ENCODE assay signal across 8 cellular contexts in genomic region chr1:211735208-211736170, GRCh38.
DNase-seq lines count a peak whose midpoint lies in the region; ATAC-seq and TF ChIP-seq lines count a peak whose summit lies in the region.

No MANE protein-coding gene starts in this region.

- no peak overlapping the region for H3K9ac ChIP-seq in HUES48 (ENCODE audit: low read depth, low read length)

- ATAC-seq in body of pancreas: peak; percentile 52
- peak; percentile 54 to 56 for ATAC-seq in lower lobe of right lung
- no peak for ATAC-seq in GM21619 (IDR thresholded peaks at IDR 0.05; ENCODE audit: unreplicated experiment)
- ATAC-seq in HG03460 (IDR thresholded peaks at IDR 0.05; ENCODE audit: unreplicated experiment): no peak
- no peak for ATAC-seq in GM18519 (IDR thresholded peaks at IDR 0.05; ENCODE audit: low FRiP score, unreplicated experiment)

- H3K36me3 ChIP-seq in ACC112 (ENCODE audit: insufficient read depth, low read length) (no peaks in the 10 kb centered on the region), HUES48 (ENCODE audit: control insufficient read depth, insufficient read depth, low read length) (no peaks in the 10 kb centered on the region), body of pancreas (replicated peaks in 1 of 2; ENCODE audit: insufficient read depth in 1 of 2, low read depth in 2 of 2) (no peaks in the 10 kb centered on the region), lower lobe of right lung (no peaks in the 10 kb centered on the region), esophagus muscularis mucosa (no peaks in the 10 kb centered on the region)

- H2AFZ ChIP-seq in ACC112 (ENCODE audit: low read length, unreplicated experiment): no peak overlapping the region

- no peaks in the 10 kb centered on the region for H3K9me3 ChIP-seq in HUES48 (ENCODE audit: control insufficient read depth, insufficient read depth, low read length)
- H3K9me3 ChIP-seq in body of pancreas: no peaks in the 10 kb centered on the region
- no peaks in the 10 kb centered on the region for H3K9me3 ChIP-seq in lower lobe of right lung
- H3K9me3 ChIP-seq in esophagus muscularis mucosa: no peaks in the 10 kb centered on the region

- H3K27me3 ChIP-seq in ACC112 (ENCODE audit: insufficient read depth, low read length) (no peaks in the 10 kb centered on the region), HUES48 (ENCODE audit: control insufficient read depth, insufficient read depth, low read length) (no peaks in the 10 kb centered on the region), body of pancreas (no peaks in the 10 kb centered on the region), lower lobe of right lung (ENCODE audit: low read depth) (no peaks in the 10 kb centered on the region), esophagus muscularis mucosa (peaks cover 0 to 8% (median 0%) of the 10 kb centered on the region in 4 donors)

- H3K4me1 ChIP-seq in ACC112 (ENCODE audit: control insufficient read depth, insufficient read depth, low read length, unreplicated experiment) (peaks cover 17% of the 10 kb centered on the region), HUES48 (ENCODE audit: control insufficient read depth, insufficient read depth, low read length) (peaks cover 20% of the 10 kb centered on the region), body of pancreas (peaks cover 23% of the 10 kb centered on the region), lower lobe of right lung (no peaks in the 10 kb centered on the region), esophagus muscularis mucosa (peaks cover 0 to 5% (median 0%) of the 10 kb centered on the region in 4 donors)

- no peak overlapping the region for H3K4me3 ChIP-seq in ACC112 (ENCODE audit: low read depth, low read length)
- H3K4me3 ChIP-seq in HUES48 (ENCODE audit: low read depth, low read length): no peak overlapping the region
- H3K4me3 ChIP-seq in body of pancreas: no peak overlapping the region
- H3K4me3 ChIP-seq in lower lobe of right lung: no peak overlapping the region
- H3K4me3 ChIP-seq in esophagus muscularis mucosa: no peak overlapping the region

- H3K27ac ChIP-seq in ACC112 (ENCODE audit: low read depth, low read length): peak overlapping the region; percentile 34; the same call in 1 of the 2 replicates
- H3K27ac ChIP-seq in HUES48 (ENCODE audit: low read depth, low read length): peak overlapping the region; percentile 57
- H3K27ac ChIP-seq in body of pancreas: peak overlapping the region in 3 of 4 donors; percentile 46 to 59 (median 48)
- H3K27ac ChIP-seq in lower lobe of right lung: no peak overlapping the region
- peak overlapping the region in 1 of 4 donors; percentile 14 for H3K27ac ChIP-seq in esophagus muscularis mucosa (replicated peaks in 1 of 4)

- no peak for TF ChIP-seq CTCF in body of pancreas (IDR thresholded peaks at IDR 0.05)
- TF ChIP-seq CTCF in lower lobe of right lung (IDR thresholded peaks at IDR 0.05): no peak
- TF ChIP-seq CTCF in esophagus muscularis mucosa (IDR thresholded peaks at IDR 0.05): no peak

- DNase-seq in body of pancreas: peak in 3 of 4 donors; percentile 26 to 73 (median 41)
- no peak for DNase-seq in lower lobe of right lung
- DNase-seq in esophagus muscularis mucosa (ENCODE audit: extremely low spot score): no peak

- TF ChIP-seq POLR2A in body of pancreas (IDR thresholded peaks at IDR 0.05) (no peak), esophagus muscularis mucosa (IDR thresholded peaks at IDR 0.05; ENCODE audit: low read depth) (no peak)

- intact Hi-C loops in body of pancreas (cut with DNase I): no loop called here
- intact Hi-C loops in lower lobe of right lung (cut with DNase I): no loop called here
- intact Hi-C loops in esophagus muscularis mucosa (cut with DNase I): no loop called here

- H3K79me2 ChIP-seq in ACC112 (ENCODE audit: control insufficient read depth, insufficient read depth, low read length, unreplicated experiment): no peaks in the 10 kb centered on the region

- WGBS in body of pancreas, 2 donors: 71 to 73% methylated on average over 21 to 22 of the region's 22 CpGs
- 86% methylated on average over 19 of the region's 22 CpGs for WGBS in esophagus muscularis mucosa

- no peak for TF ChIP-seq EP300 in esophagus muscularis mucosa (IDR thresholded peaks at IDR 0.05)

Comparison
In these comparisons a context has a peak if more than half of its experiments do, and no peak if none do; other contexts are left out.
1. ATAC-seq: peak in body of pancreas (single experiment) and lower lobe of right lung (2 of 2); none in GM21619 (single experiment), HG03460 (single experiment) and GM18519 (single experiment).
2. DNase-seq: peak in body of pancreas (3 of 4); none in lower lobe of right lung (single experiment) and esophagus muscularis mucosa (single experiment).